Comparison of ENCODE assay signal across 1 cellular context in genomic region chr17:82412535-82413520, GRCh38.
TF ChIP-seq lines count a peak whose summit lies in the region.

No MANE protein-coding gene starts in this region.

TF ChIP-seq in HepG2, 621 proteins besides CTCF, POLR2A, EP300 and RAD21 (continued from another document and continues in another):
- TF ChIP-seq IRF2 (CRISPR knock-in tag; IDR thresholded peaks at IDR 0.05) = no peak
- TF ChIP-seq FOXK2 (IDR thresholded peaks at IDR 0.05) = no peak
- TF ChIP-seq AFF4 (CRISPR knock-in tag; IDR thresholded peaks at IDR 0.05) = no peak
- TF ChIP-seq DNMT3B (CRISPR knock-in tag; conservative IDR thresholded peaks at IDR 0.05) = no peak
- TF ChIP-seq, protein P1, sequence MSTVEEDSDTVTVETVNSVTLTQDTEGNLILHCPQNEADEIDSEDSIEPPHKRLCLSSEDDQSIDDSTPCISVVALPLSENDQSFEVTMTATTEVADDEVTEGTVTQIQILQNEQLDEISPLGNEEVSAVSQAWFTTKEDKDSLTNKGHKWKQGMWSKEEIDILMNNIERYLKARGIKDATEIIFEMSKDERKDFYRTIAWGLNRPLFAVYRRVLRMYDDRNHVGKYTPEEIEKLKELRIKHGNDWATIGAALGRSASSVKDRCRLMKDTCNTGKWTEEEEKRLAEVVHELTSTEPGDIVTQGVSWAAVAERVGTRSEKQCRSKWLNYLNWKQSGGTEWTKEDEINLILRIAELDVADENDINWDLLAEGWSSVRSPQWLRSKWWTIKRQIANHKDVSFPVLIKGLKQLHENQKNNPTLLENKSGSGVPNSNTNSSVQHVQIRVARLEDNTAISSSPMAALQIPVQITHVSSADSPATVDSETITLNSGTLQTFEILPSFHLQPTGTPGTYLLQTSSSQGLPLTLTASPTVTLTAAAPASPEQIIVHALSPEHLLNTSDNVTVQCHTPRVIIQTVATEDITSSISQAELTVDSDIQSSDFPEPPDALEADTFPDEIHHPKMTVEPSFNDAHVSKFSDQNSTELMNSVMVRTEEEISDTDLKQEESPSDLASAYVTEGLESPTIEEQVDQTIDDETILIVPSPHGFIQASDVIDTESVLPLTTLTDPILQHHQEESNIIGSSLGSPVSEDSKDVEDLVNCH (CRISPR knock-in tag; IDR thresholded peaks at IDR 0.05) = no peak
- no peak for TF ChIP-seq ZNF431 (CRISPR knock-in tag; IDR thresholded peaks at IDR 0.05; ENCODE audit: borderline replicate concordance, low read depth)
- TF ChIP-seq TOE1 (CRISPR knock-in tag; IDR thresholded peaks at IDR 0.05) = no peak
- 0 out of 2 replicates have a peak, but pooled peaks have one; percentile 32 for TF ChIP-seq ZBTB25 (CRISPR knock-in tag; IDR thresholded peaks at IDR 0.05)
- no peak for TF ChIP-seq ZNF83 (CRISPR knock-in tag; IDR thresholded peaks at IDR 0.05; ENCODE audit: borderline replicate concordance)
- no peak for TF ChIP-seq ZSCAN25 (CRISPR knock-in tag; IDR thresholded peaks at IDR 0.05)
- peak; percentile 58 for TF ChIP-seq PITX1 (CRISPR knock-in tag; IDR thresholded peaks at IDR 0.05)
- peak; percentile 64 for TF ChIP-seq XRCC5 (optimal IDR thresholded peaks at IDR 0.05; ENCODE audit: low read length)
- TF ChIP-seq, protein P2, sequence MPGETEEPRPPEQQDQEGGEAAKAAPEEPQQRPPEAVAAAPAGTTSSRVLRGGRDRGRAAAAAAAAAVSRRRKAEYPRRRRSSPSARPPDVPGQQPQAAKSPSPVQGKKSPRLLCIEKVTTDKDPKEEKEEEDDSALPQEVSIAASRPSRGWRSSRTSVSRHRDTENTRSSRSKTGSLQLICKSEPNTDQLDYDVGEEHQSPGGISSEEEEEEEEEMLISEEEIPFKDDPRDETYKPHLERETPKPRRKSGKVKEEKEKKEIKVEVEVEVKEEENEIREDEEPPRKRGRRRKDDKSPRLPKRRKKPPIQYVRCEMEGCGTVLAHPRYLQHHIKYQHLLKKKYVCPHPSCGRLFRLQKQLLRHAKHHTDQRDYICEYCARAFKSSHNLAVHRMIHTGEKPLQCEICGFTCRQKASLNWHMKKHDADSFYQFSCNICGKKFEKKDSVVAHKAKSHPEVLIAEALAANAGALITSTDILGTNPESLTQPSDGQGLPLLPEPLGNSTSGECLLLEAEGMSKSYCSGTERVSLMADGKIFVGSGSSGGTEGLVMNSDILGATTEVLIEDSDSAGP (CRISPR knock-in tag; IDR thresholded peaks at IDR 0.05; ENCODE audit: borderline replicate concordance) = peak; percentile 67; the same call in 1 of the 2 replicates
- peak; percentile 71; the same call in 1 of the 2 replicates for TF ChIP-seq HMG20A (CRISPR knock-in tag; IDR thresholded peaks at IDR 0.05; ENCODE audit: borderline replicate concordance)
- 0 out of 2 replicates have a peak, but pooled peaks have one; percentile 22 for TF ChIP-seq NRL (CRISPR knock-in tag; IDR thresholded peaks at IDR 0.05; ENCODE audit: borderline replicate concordance)
- TF ChIP-seq ZNF142 (CRISPR knock-in tag; IDR thresholded peaks at IDR 0.05) = no peak
- TF ChIP-seq MIER2 (CRISPR knock-in tag; IDR thresholded peaks at IDR 0.05) = peak; percentile 86
- no peak for TF ChIP-seq PREB (CRISPR knock-in tag; IDR thresholded peaks at IDR 0.05)
- TF ChIP-seq ZNF549 (CRISPR knock-in tag; IDR thresholded peaks at IDR 0.05) = no peak
- no peak for TF ChIP-seq FOXM1 (CRISPR knock-in tag; IDR thresholded peaks at IDR 0.05)
- TF ChIP-seq, protein P3, sequence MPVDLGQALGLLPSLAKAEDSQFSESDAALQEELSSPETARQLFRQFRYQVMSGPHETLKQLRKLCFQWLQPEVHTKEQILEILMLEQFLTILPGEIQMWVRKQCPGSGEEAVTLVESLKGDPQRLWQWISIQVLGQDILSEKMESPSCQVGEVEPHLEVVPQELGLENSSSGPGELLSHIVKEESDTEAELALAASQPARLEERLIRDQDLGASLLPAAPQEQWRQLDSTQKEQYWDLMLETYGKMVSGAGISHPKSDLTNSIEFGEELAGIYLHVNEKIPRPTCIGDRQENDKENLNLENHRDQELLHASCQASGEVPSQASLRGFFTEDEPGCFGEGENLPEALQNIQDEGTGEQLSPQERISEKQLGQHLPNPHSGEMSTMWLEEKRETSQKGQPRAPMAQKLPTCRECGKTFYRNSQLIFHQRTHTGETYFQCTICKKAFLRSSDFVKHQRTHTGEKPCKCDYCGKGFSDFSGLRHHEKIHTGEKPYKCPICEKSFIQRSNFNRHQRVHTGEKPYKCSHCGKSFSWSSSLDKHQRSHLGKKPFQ (CRISPR knock-in tag; IDR thresholded peaks at IDR 0.05; ENCODE audit: insufficient replicate concordance) = no peak
- no peak for TF ChIP-seq LCORL (IDR thresholded peaks at IDR 0.05)
- TF ChIP-seq LCORL (CRISPR knock-in tag; IDR thresholded peaks at IDR 0.05) = peak; percentile 49
- peak; percentile 36 for TF ChIP-seq HNRNPK (IDR thresholded peaks at IDR 0.05; ENCODE audit: low read depth, low read length, poor library complexity, severe bottlenecking)
- TF ChIP-seq U2AF1 (optimal IDR thresholded peaks at IDR 0.05; ENCODE audit: low read depth, low read length) = no peak
- peak; percentile 86 for TF ChIP-seq SIX4 (CRISPR knock-in tag; IDR thresholded peaks at IDR 0.05)
- TF ChIP-seq ZNF776 (CRISPR knock-in tag; IDR thresholded peaks at IDR 0.05) = no peak
- TF ChIP-seq ZNF12 (CRISPR knock-in tag; IDR thresholded peaks at IDR 0.05) = no peak
- TF ChIP-seq, protein P4, sequence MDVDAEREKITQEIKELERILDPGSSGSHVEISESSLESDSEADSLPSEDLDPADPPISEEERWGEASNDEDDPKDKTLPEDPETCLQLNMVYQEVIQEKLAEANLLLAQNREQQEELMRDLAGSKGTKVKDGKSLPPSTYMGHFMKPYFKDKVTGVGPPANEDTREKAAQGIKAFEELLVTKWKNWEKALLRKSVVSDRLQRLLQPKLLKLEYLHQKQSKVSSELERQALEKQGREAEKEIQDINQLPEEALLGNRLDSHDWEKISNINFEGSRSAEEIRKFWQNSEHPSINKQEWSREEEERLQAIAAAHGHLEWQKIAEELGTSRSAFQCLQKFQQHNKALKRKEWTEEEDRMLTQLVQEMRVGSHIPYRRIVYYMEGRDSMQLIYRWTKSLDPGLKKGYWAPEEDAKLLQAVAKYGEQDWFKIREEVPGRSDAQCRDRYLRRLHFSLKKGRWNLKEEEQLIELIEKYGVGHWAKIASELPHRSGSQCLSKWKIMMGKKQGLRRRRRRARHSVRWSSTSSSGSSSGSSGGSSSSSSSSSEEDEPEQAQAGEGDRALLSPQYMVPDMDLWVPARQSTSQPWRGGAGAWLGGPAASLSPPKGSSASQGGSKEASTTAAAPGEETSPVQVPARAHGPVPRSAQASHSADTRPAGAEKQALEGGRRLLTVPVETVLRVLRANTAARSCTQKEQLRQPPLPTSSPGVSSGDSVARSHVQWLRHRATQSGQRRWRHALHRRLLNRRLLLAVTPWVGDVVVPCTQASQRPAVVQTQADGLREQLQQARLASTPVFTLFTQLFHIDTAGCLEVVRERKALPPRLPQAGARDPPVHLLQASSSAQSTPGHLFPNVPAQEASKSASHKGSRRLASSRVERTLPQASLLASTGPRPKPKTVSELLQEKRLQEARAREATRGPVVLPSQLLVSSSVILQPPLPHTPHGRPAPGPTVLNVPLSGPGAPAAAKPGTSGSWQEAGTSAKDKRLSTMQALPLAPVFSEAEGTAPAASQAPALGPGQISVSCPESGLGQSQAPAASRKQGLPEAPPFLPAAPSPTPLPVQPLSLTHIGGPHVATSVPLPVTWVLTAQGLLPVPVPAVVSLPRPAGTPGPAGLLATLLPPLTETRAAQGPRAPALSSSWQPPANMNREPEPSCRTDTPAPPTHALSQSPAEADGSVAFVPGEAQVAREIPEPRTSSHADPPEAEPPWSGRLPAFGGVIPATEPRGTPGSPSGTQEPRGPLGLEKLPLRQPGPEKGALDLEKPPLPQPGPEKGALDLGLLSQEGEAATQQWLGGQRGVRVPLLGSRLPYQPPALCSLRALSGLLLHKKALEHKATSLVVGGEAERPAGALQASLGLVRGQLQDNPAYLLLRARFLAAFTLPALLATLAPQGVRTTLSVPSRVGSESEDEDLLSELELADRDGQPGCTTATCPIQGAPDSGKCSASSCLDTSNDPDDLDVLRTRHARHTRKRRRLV (CRISPR knock-in tag; IDR thresholded peaks at IDR 0.05) = no peak
- peak; percentile 86 for TF ChIP-seq GATAD2A (CRISPR knock-in tag; IDR thresholded peaks at IDR 0.05)
- no peak for TF ChIP-seq PAF1 (CRISPR knock-in tag; IDR thresholded peaks at IDR 0.05)
- TF ChIP-seq TARDBP (CRISPR knock-in tag; IDR thresholded peaks at IDR 0.05) = peak; percentile 51; the same call in 1 of the 2 replicates
